11 cellular contexts compared by ENCODE assay signal in genomic region chrX:150119323-150119722, GRCh38.
"Had no signal": no experiment of that assay in that cellular context is flagged by ENCODE, and none has a peak within 500 bp of the region (broad histone marks: within the 10 kb centered on the region; RNA-seq: fewer than 3 reads in every experiment).

No MANE protein-coding gene starts in this region.

- H3K36me3 ChIP-seq: heart left ventricle had no signal

- H3K27ac ChIP-seq: heart left ventricle had no signal

- ATAC-seq: esophagus mucosa, natural killer cell had no signal

- DNase-seq: effector memory CD4-positive, alpha-beta T cell; heart left ventricle; hippocampal formation; mammary epithelial cell; natural killer cell; right cardiac atrium; stimulated activated CD4-positive, alpha-beta T cell treated with anti-CD3 and anti-CD28 coated beads, Interleukin-2, amount 100 ng/mL, for 48 hours; stimulated activated naive CD4-positive, alpha-beta T cell treated with Interleukin-2 at 50 U/mL for 16 hours; trophoblast cell had no signal

- H3K4me3 ChIP-seq: heart left ventricle, smooth muscle cell had no signal

- H3K9me3 ChIP-seq: heart left ventricle had no signal
